Comparison of ENCODE assay signal across 2 cellular contexts in the genomic region with DNA sequence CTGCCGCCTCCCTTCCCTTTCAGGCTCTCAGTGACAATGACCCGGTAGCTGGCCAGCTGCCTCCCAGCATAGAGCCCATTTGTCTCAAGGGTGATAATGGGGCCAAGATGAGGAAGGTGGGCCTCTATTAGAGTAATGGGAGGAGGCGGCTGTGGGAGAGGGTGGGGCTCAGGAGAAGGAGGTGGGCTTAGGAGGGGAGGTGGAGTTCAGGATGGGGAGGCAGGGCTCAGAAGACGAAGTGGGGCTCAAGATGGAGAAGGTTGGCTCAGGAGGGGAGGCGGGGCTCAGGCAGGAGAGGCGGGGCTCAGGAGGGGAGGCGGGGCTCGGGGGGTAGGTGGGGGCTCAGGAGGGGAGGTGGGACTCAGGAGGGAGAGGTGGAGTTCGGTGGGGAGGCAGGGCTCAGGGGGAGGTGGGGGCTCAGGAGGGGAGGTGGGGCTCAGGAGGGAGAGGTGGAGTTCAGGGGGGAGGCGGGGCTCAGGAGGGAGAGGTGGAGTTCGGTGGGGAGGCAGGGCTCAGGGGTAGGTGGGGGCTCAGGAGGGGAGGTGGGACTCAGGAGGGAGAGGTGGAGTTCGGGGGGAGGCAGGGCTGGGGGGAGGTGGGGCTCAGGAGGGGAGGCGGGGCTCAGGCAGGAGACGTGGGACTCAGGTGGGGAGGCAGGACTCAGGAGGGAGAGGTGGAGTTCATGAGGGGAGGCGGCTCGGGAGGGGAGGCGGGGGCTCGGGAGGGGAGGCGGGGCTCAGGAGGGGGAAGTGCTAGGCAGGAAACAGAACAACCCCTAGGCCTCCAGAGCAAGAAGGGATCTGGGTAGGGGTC.
TF ChIP-seq lines count a peak whose summit lies in the region.

No MANE protein-coding gene starts in this region.

TF ChIP-seq in SK-N-SH, 30 proteins besides CTCF, POLR2A, EP300 and RAD21 (continued from another document):
- no peak for TF ChIP-seq SMC3 (IDR thresholded peaks at IDR 0.05; ENCODE audit: low read depth, low read length)
- no peak for TF ChIP-seq MXI1 (IDR thresholded peaks at IDR 0.05; ENCODE audit: low read depth, low read length)
- TF ChIP-seq, protein P1, sequence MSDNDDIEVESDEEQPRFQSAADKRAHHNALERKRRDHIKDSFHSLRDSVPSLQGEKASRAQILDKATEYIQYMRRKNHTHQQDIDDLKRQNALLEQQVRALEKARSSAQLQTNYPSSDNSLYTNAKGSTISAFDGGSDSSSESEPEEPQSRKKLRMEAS (IDR thresholded peaks at IDR 0.05; ENCODE audit: low read depth) = no peak
- no peak for TF ChIP-seq YY1 (IDR thresholded peaks at IDR 0.05; ENCODE audit: low read depth)
- TF ChIP-seq FOXJ3 (CRISPR knock-in tag; IDR thresholded peaks at IDR 0.05) = no peak
- TF ChIP-seq, protein P2, sequence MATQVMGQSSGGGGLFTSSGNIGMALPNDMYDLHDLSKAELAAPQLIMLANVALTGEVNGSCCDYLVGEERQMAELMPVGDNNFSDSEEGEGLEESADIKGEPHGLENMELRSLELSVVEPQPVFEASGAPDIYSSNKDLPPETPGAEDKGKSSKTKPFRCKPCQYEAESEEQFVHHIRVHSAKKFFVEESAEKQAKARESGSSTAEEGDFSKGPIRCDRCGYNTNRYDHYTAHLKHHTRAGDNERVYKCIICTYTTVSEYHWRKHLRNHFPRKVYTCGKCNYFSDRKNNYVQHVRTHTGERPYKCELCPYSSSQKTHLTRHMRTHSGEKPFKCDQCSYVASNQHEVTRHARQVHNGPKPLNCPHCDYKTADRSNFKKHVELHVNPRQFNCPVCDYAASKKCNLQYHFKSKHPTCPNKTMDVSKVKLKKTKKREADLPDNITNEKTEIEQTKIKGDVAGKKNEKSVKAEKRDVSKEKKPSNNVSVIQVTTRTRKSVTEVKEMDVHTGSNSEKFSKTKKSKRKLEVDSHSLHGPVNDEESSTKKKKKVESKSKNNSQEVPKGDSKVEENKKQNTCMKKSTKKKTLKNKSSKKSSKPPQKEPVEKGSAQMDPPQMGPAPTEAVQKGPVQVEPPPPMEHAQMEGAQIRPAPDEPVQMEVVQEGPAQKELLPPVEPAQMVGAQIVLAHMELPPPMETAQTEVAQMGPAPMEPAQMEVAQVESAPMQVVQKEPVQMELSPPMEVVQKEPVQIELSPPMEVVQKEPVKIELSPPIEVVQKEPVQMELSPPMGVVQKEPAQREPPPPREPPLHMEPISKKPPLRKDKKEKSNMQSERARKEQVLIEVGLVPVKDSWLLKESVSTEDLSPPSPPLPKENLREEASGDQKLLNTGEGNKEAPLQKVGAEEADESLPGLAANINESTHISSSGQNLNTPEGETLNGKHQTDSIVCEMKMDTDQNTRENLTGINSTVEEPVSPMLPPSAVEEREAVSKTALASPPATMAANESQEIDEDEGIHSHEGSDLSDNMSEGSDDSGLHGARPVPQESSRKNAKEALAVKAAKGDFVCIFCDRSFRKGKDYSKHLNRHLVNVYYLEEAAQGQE (IDR thresholded peaks at IDR 0.05; ENCODE audit: low read depth, low read length) = no peak
- TF ChIP-seq NRF1 (IDR thresholded peaks at IDR 0.05; ENCODE audit: low read depth, low read length) = no peak
TF ChIP-seq in SK-N-SH: peak in this region for 0.

TF ChIP-seq in SK-N-SH treated with all-trans-retinoic acid at 6 μM for 48 hours, 23 proteins besides CTCF, POLR2A, EP300 and RAD21 (continued from another document):
- TF ChIP-seq, protein P3, sequence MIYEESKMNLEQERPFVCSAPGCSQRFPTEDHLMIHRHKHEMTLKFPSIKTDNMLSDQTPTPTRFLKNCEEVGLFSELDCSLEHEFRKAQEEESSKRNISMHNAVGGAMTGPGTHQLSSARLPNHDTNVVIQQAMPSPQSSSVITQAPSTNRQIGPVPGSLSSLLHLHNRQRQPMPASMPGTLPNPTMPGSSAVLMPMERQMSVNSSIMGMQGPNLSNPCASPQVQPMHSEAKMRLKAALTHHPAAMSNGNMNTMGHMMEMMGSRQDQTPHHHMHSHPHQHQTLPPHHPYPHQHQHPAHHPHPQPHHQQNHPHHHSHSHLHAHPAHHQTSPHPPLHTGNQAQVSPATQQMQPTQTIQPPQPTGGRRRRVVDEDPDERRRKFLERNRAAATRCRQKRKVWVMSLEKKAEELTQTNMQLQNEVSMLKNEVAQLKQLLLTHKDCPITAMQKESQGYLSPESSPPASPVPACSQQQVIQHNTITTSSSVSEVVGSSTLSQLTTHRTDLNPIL (CRISPR knock-in tag; IDR thresholded peaks at IDR 0.05; ENCODE audit: low read depth) = no peak
- TF ChIP-seq GLIS3 (CRISPR knock-in tag; IDR thresholded peaks at IDR 0.05) (no peak), BACH2 (CRISPR knock-in tag; IDR thresholded peaks at IDR 0.05; ENCODE audit: borderline replicate concordance) (no peak), ZNF8 (CRISPR knock-in tag; IDR thresholded peaks at IDR 0.05) (no peak), ZNF70 (CRISPR knock-in tag; IDR thresholded peaks at IDR 0.05) (no peak), ZFP30 (CRISPR knock-in tag; IDR thresholded peaks at IDR 0.05) (no peak), RARB (CRISPR knock-in tag; IDR thresholded peaks at IDR 0.05) (no peak), SNAI2 (CRISPR knock-in tag; IDR thresholded peaks at IDR 0.05) (no peak), OSR1 (CRISPR knock-in tag; IDR thresholded peaks at IDR 0.05) (no peak)
- TF ChIP-seq, protein P4, sequence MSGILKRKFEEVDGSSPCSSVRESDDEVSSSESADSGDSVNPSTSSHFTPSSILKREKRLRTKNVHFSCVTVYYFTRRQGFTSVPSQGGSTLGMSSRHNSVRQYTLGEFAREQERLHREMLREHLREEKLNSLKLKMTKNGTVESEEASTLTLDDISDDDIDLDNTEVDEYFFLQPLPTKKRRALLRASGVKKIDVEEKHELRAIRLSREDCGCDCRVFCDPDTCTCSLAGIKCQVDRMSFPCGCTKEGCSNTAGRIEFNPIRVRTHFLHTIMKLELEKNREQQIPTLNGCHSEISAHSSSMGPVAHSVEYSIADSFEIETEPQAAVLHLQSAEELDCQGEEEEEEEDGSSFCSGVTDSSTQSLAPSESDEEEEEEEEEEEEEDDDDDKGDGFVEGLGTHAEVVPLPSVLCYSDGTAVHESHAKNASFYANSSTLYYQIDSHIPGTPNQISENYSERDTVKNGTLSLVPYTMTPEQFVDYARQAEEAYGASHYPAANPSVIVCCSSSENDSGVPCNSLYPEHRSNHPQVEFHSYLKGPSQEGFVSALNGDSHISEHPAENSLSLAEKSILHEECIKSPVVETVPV (CRISPR knock-in tag; IDR thresholded peaks at IDR 0.05) = no peak
